In genomic region chr15:40064231-40064894, GRCh38 we compare ENCODE assay signal across 8 cellular contexts. TPM values are rescaled to one million over a fixed set of nuclear protein-coding genes. Genes with fewer than 3 reads are reported as not detected.
DNase-seq lines count a peak whose midpoint lies in the region; ATAC-seq and TF ChIP-seq lines count a peak whose summit lies in the region.

No MANE protein-coding gene starts in this region.

- TF ChIP-seq CTCF in GM10266 (IDR thresholded peaks at IDR 0.05; ENCODE audit: control insufficient read depth, insufficient read depth, low read depth, missing control alignments): no peak
- no peak for TF ChIP-seq CTCF in endothelial cell (IDR thresholded peaks at IDR 0.05; ENCODE audit: unreplicated experiment)
- no peak for TF ChIP-seq CTCF in gastroesophageal sphincter (IDR thresholded peaks at IDR 0.05)

- TF ChIP-seq EP300 in gastroesophageal sphincter (IDR thresholded peaks at IDR 0.05): no peak

- H3K4me1 ChIP-seq in gastroesophageal sphincter: peaks cover 2 to 21% (median 7%) of the 10 kb centered on the region in 3 donors

- peaks cover 6% of the 10 kb centered on the region for H3K36me3 Mint-ChIP-seq in endothelial cell (ENCODE audit: low read depth, unreplicated experiment)

- 77 to 90% methylated on average over 3 to 8 of the region's 8 CpGs for WGBS in gastroesophageal sphincter (ENCODE audit: low coverage in 1 of 2), 2 donors

- H3K9me3 Mint-ChIP-seq in endothelial cell (ENCODE audit: unreplicated experiment): no peaks in the 10 kb centered on the region

- H3K4me3 Mint-ChIP-seq in endothelial cell (ENCODE audit: unreplicated experiment): no peak overlapping the region

- H3K4me1 Mint-ChIP-seq in endothelial cell (ENCODE audit: unreplicated experiment): peaks cover 20% of the 10 kb centered on the region

- DNase-seq in GM10266 (ENCODE audit: extremely low spot score) (peak; percentile 72), LHCN-M2 (ENCODE audit: low read depth) (peak; percentile 97), endothelial cell (ENCODE audit: low spot score) (no peak), hepatic stellate cell (ENCODE audit: low spot score) (no peak), GOT3 (lab: John Stamatoyannopoulos, UW) (no peak), putamen (ENCODE audit: low spot score) (no peak)

- peak; percentile 54 for ATAC-seq in GM21447 (IDR thresholded peaks at IDR 0.05; ENCODE audit: unreplicated experiment)
- ATAC-seq in gastroesophageal sphincter: no peak

- H3K9me3 ChIP-seq in gastroesophageal sphincter: no peaks in the 10 kb centered on the region

- H3K36me3 ChIP-seq in gastroesophageal sphincter: peaks cover 0 to 3% of the 10 kb centered on the region in 2 donors

- H3K4me3 ChIP-seq in gastroesophageal sphincter: no peak overlapping the region

- H3K27me3 ChIP-seq in gastroesophageal sphincter: no peaks in the 10 kb centered on the region

- peak overlapping the region; percentile 82 for H3K27ac Mint-ChIP-seq in endothelial cell (ENCODE audit: unreplicated experiment)

- no peak for TF ChIP-seq POLR2A in gastroesophageal sphincter (IDR thresholded peaks at IDR 0.05)

- H3K27ac ChIP-seq in gastroesophageal sphincter: no peak overlapping the region

- H3K27me3 Mint-ChIP-seq in endothelial cell (ENCODE audit: unreplicated experiment): peaks cover 2% of the 10 kb centered on the region

RNA-seq across cellular contexts. Expression of gene SRP14, which starts 25.4 kb away (rescaled TPM):
- total RNA-seq in LHCN-M2 (2014; rRNA removed): 215 and 238 TPM in 2 replicates
- 412 TPM for polyA plus RNA-seq in LHCN-M2 (2012)
- 235 TPM for total RNA-seq in endothelial cell (ENCODE audit: unreplicated experiment)
- total RNA-seq in gastroesophageal sphincter: 100 to 1,000 TPM; 290 to 425 (median 324) TPM

RNA-seq across cellular contexts. Expression of gene BMF, which starts 44.3 kb away (rescaled TPM):
- total RNA-seq in LHCN-M2 (2014; rRNA removed): 3.3 and 8.7 TPM in 2 replicates
- polyA plus RNA-seq in LHCN-M2 (2012): 4.0 TPM
- total RNA-seq in endothelial cell (ENCODE audit: unreplicated experiment): 153 TPM
- 1 to 10 TPM; 4.7 to 7.5 (median 6.0) TPM for total RNA-seq in gastroesophageal sphincter

Comparison
In these comparisons a context has a peak if more than half of its experiments do, and no peak if none do; other contexts are left out.
1. DNase-seq: peak in GM10266 (single experiment) and LHCN-M2 (single experiment); none in endothelial cell (single experiment), hepatic stellate cell (single experiment), GOT3 (single experiment) and putamen (single experiment).
2. RNA of gene BMF, which starts 44.3 kb away (total RNA-seq): 153 TPM in endothelial cell (single experiment); 3.3 to 8.7 TPM in LHCN-M2 and 4.7 to 7.5 TPM in gastroesophageal sphincter; every median in the first group is over 10 times any median in the second.